9 cellular contexts compared by ENCODE assay signal in genomic region chr7:143901360-143901709, GRCh38. TPM values are rescaled to one million over a fixed set of nuclear protein-coding genes. Genes with fewer than 3 reads are reported as not detected.
DNase-seq lines count a peak whose midpoint lies in the region; ATAC-seq, FAIRE-seq and TF ChIP-seq lines count a peak whose summit lies in the region.
"Had no signal": no experiment of that assay in that cellular context is flagged by ENCODE, and none has a peak within 500 bp of the region (broad histone marks: within the 10 kb centered on the region; RNA-seq: fewer than 3 reads in every experiment).

No MANE protein-coding gene starts in this region.

- H3K27me3 Mint-ChIP-seq in stimulated activated memory B cell treated with anti-CD40 and anti-IgM and Interleukin-4, amounts not matched to agents 10 μg/mL and 1 μg/mL and 100 μg/mL, for 72 hours, result no peaks in the 10 kb centered on the region

- no peaks in the 10 kb centered on the region for H3K9me3 Mint-ChIP-seq in stimulated activated memory B cell treated with anti-CD40 and anti-IgM and Interleukin-4, amounts not matched to agents 10 μg/mL and 1 μg/mL and 100 μg/mL, for 72 hours

- no peaks in the 10 kb centered on the region for H3K27me3 ChIP-seq in breast epithelium

- peak overlapping the region; percentile 95 for H3K4me3 Mint-ChIP-seq in stimulated activated memory B cell treated with anti-CD40 and anti-IgM and Interleukin-4, amounts not matched to agents 10 μg/mL and 1 μg/mL and 100 μg/mL, for 72 hours

- no peaks in the 10 kb centered on the region for H3K36me3 ChIP-seq in breast epithelium
- no peaks in the 10 kb centered on the region for H3K36me3 ChIP-seq in kidney (ENCODE audit: control insufficient read depth in 1 of 2, insufficient read depth in 2 of 2, low read length in 2 of 2)

- FAIRE-seq in kidney (lab: Jason Lieb, UNC), result no peak

- H3K9ac ChIP-seq in kidney (ENCODE audit: low read length in 2 of 2), result peak overlapping the region; percentile 90 to 97

- H3K4me1 ChIP-seq in breast epithelium (peaks cover 0 to 10% of the 10 kb centered on the region in 2 donors), kidney (ENCODE audit: control insufficient read depth in 1 of 2, insufficient read depth in 1 of 2, low read depth in 1 of 2, low read length in 2 of 2) (peaks cover 13 to 16% of the 10 kb centered on the region in 2 donors)

- intact Hi-C loops in breast epithelium (cut with DNase I; ENCODE audit: low total_unique reads) (no loop called here), kidney (cut with DNase I) (no loop called here)

- H3K4me3 ChIP-seq in GM12865 (ENCODE audit: low read depth, low read length), result peak overlapping the region; percentile 85
- peak overlapping the region; percentile 79 to 88 (median 84) for H3K4me3 ChIP-seq in breast epithelium
- peak overlapping the region; percentile 81 to 98 for H3K4me3 ChIP-seq in kidney (ENCODE audit: low read length in 2 of 2)

- peak overlapping the region; percentile 87 for H3K27ac Mint-ChIP-seq in stimulated activated memory B cell treated with anti-CD40 and anti-IgM and Interleukin-4, amounts not matched to agents 10 μg/mL and 1 μg/mL and 100 μg/mL, for 72 hours

- H3K27ac ChIP-seq in breast epithelium, result peak overlapping the region; percentile 91 to 97
- peak overlapping the region; percentile 96 to 98 for H3K27ac ChIP-seq in kidney (ENCODE audit: low read depth in 2 of 2, low read length in 2 of 2)

- H3K36me3 Mint-ChIP-seq in stimulated activated memory B cell treated with anti-CD40 and anti-IgM and Interleukin-4, amounts not matched to agents 10 μg/mL and 1 μg/mL and 100 μg/mL, for 72 hours, result no peaks in the 10 kb centered on the region

- ATAC-seq in stimulated activated memory B cell treated with anti-CD40 and anti-IgM and Interleukin-4, amounts not matched to agents 10 μg/mL and 1 μg/mL and 100 μg/mL, for 72 hours, result no peak
- ATAC-seq in GM21717 (IDR thresholded peaks at IDR 0.05; ENCODE audit: unreplicated experiment) (no peak), GM19351 (IDR thresholded peaks at IDR 0.05; ENCODE audit: unreplicated experiment) (no peak)

- no peak for TF ChIP-seq POLR2A in breast epithelium (IDR thresholded peaks at IDR 0.05)

- TF ChIP-seq CTCF in GM12865 (IDR thresholded peaks at IDR 0.05; ENCODE audit: insufficient read depth, low read depth, low read length, missing control alignments) (no peak), breast epithelium (IDR thresholded peaks at IDR 0.05) (no peak), kidney (IDR thresholded peaks at IDR 0.05; ENCODE audit: borderline replicate concordance, extremely low read depth, insufficient read depth) (no peak)

- H3K9me3 ChIP-seq in breast epithelium (no peaks in the 10 kb centered on the region), kidney (ENCODE audit: control insufficient read depth in 1 of 2, low read length in 2 of 2) (peaks cover 0 to 3% of the 10 kb centered on the region in 2 donors)

- H3K4me1 Mint-ChIP-seq in stimulated activated memory B cell treated with anti-CD40 and anti-IgM and Interleukin-4, amounts not matched to agents 10 μg/mL and 1 μg/mL and 100 μg/mL, for 72 hours, result peaks cover 30% of the 10 kb centered on the region

- no peak for DNase-seq in GM12865 (ENCODE audit: low read depth)
- peak; percentile 67 for DNase-seq in M059J (ENCODE audit: low read depth)
- peak; percentile 37 to 52 for DNase-seq in breast epithelium (ENCODE audit: low spot score in 2 of 2)
- DNase-seq in kidney, result peak; percentile 77
- DNase-seq in putamen (ENCODE audit: low spot score), result no peak

RNA-seq across cellular contexts. Expression of gene TCAF1, which starts 0.6 kb away (rescaled TPM):
- total RNA-seq in M059J (2014; rRNA removed; shearing (Covaris generic)), result 43.7 and 45.3 TPM in 2 replicates
- total RNA-seq in breast epithelium, result 10 to 100 TPM; 44.5 to 51.4 (median 49.8) TPM
- 37.2 TPM for total RNA-seq in kidney
- polyA plus RNA-seq in kidney (ENCODE audit: insufficient read depth, low read depth, low replicate concordance), result 12.2 TPM

RNA-seq across cellular contexts. Expression of gene OR2F2, which starts 33.7 kb away (rescaled TPM):
- total RNA-seq in M059J (2014; rRNA removed; shearing (Covaris generic)), result not detected in 2 replicates
- total RNA-seq in breast epithelium (not detected), kidney (not detected)
- not detected for polyA plus RNA-seq in kidney (ENCODE audit: insufficient read depth, low read depth, low replicate concordance)
- total RNA-seq: activated CD8-positive, alpha-beta memory T cell treated with anti-CD3 and anti-CD28 coated beads for 36 hours had no signal

RNA-seq across cellular contexts. Expression of gene OR2F1, which starts 53.3 kb away (rescaled TPM):
- not detected in 2 replicates for total RNA-seq in M059J (2014; rRNA removed; shearing (Covaris generic))
- total RNA-seq in breast epithelium (under 1 TPM in 1 of 3 donors, not detected in 2; 0.15 TPM), kidney (not detected)
- polyA plus RNA-seq in kidney (ENCODE audit: insufficient read depth, low read depth, low replicate concordance), result not detected
- total RNA-seq: activated CD8-positive, alpha-beta memory T cell treated with anti-CD3 and anti-CD28 coated beads for 36 hours had no signal

Comparison
In these comparisons a context has a peak if more than half of its experiments do, and no peak if none do; other contexts are left out.
1. DNase-seq: peak in M059J (single experiment), breast epithelium (2 of 2) and kidney (single experiment); none in GM12865 (single experiment) and putamen (single experiment).
2. Peak in every context shown above with its lines, with median percentiles within 50 percentile points of each other: H3K4me3 ChIP-seq.